In the genomic region with DNA sequence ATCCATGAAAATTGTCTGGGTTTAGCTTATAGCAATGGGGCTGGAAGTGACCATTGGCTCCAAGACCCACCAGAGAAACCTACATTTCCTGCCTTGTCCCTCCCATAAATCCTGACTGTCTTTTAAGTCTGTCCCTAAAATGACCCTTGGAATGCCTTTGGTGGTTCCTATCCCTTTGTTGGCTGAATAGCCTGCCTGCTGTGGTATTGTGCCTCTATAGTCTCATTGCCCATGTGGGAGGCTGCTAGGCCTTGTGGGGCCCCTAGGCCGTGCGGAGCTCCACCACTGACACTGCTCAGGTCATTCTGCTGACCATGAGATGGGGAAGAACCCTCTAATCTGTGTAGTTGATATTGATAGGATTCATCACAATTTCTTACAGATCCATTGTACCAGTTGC, we compare ENCODE assay signal across 17 cellular contexts. TPM values are rescaled to one million over a fixed set of nuclear protein-coding genes. Genes with fewer than 3 reads are reported as not detected.
A peak's percentile ranks its signal among the peaks of the same experiment; 100 is the strongest.
DNase-seq lines count a peak whose midpoint lies in the region; ATAC-seq and TF ChIP-seq lines count a peak whose summit lies in the region.
"Had no signal": no experiment of that assay in that cellular context is flagged by ENCODE, and none has a peak within 500 bp of the region (broad histone marks: within the 10 kb centered on the region; RNA-seq: fewer than 3 reads in every experiment).

No MANE protein-coding gene starts in this region.

- no peak for TF ChIP-seq CTCF in tibial artery (IDR thresholded peaks at IDR 0.05)
- no peak for TF ChIP-seq CTCF in HFFc6 (IDR thresholded peaks at IDR 0.05)

- H3K27ac Mint-ChIP-seq in HFFc6: no peak overlapping the region
- H3K27ac Mint-ChIP-seq: CD4-positive, CD25-positive, alpha-beta regulatory T cell had no signal

- H3K27ac ChIP-seq in tibial artery: peak overlapping the region; percentile 25 to 46

- no peak overlapping the region for H3K9ac ChIP-seq in NT2/D1 (ENCODE audit: insufficient read length, low read depth)

- H3K4me3 ChIP-seq in NT2/D1 (ENCODE audit: insufficient read length, low read depth) (no peak overlapping the region), tibial artery (no peak overlapping the region)

- intact Hi-C loops in tibial artery (cut with DNase I; ENCODE audit: low total_unique reads): no loop called here

- no peaks in the 10 kb centered on the region for H3K4me1 Mint-ChIP-seq in HFFc6 (ENCODE audit: low read depth)
- H3K4me1 Mint-ChIP-seq: CD4-positive, CD25-positive, alpha-beta regulatory T cell had no signal

- H3K9me3 Mint-ChIP-seq in HFFc6: peaks cover 25% of the 10 kb centered on the region

- peaks cover 31% of the 10 kb centered on the region for H3K9me3 ChIP-seq in NT2/D1 (ENCODE audit: insufficient read depth, low read length)
- H3K9me3 ChIP-seq in tibial artery: peaks cover 0 to 3% (median 0%) of the 10 kb centered on the region in 3 donors

- DNase-seq in NT2/D1 (ENCODE audit: low read depth, low spot score): peak; percentile 18
- peak; percentile 14 for DNase-seq in dedifferentiated amniotic fluid mesenchymal stem cell (ENCODE audit: extremely low spot score)
- peak; percentile 41 for DNase-seq in iPS-NIHi7 (ENCODE audit: extremely low spot score)
- no peak for DNase-seq in tibial artery
- DNase-seq in stimulated activated CD4-positive, alpha-beta T cell treated with anti-CD3 and anti-CD28 coated beads, Interleukin-4, amount 100 ng/mL, for 1 hour: no peak
- no peak for DNase-seq in HFFc6
- DNase-seq: CD4-positive, CD25-positive, alpha-beta regulatory T cell; DMS79; NCI-H1417; NCI-H1694 treated with DMSO at 0.1 percent for 48 hours; NCI-H446 treated with DMSO at 0.1 percent for 48 hours; NCI-H526 treated with DMSO at 0.1 percent for 48 hours; Right ventricle myocardium superior had no signal

- H3K36me3 Mint-ChIP-seq in HFFc6 (ENCODE audit: low read depth): no peaks in the 10 kb centered on the region
- H3K36me3 Mint-ChIP-seq: CD4-positive, CD25-positive, alpha-beta regulatory T cell had no signal

- no peaks in the 10 kb centered on the region for H3K36me3 ChIP-seq in NT2/D1 (ENCODE audit: insufficient read depth, insufficient read length, low read length)
- no peaks in the 10 kb centered on the region for H3K36me3 ChIP-seq in tibial artery

- H3K27me3 Mint-ChIP-seq in HFFc6 (ENCODE audit: insufficient read depth): no peaks in the 10 kb centered on the region
- H3K27me3 Mint-ChIP-seq: CD4-positive, CD25-positive, alpha-beta regulatory T cell had no signal

- H3K4me3 Mint-ChIP-seq in HFFc6: no peak overlapping the region
- H3K4me3 Mint-ChIP-seq: CD4-positive, CD25-positive, alpha-beta regulatory T cell had no signal

- no peaks in the 10 kb centered on the region for H3K4me1 ChIP-seq in NT2/D1 (ENCODE audit: insufficient read depth, insufficient read length)
- H3K4me1 ChIP-seq in tibial artery: peaks cover 0 to 32% (median 3%) of the 10 kb centered on the region in 4 donors

- no peak for ATAC-seq in HG03196 (IDR thresholded peaks at IDR 0.05; ENCODE audit: unreplicated experiment)
- ATAC-seq: HCT116 had no signal

- no peaks in the 10 kb centered on the region for H3K27me3 ChIP-seq in NT2/D1 (ENCODE audit: insufficient read depth, insufficient read length)
- H3K27me3 ChIP-seq in tibial artery: no peaks in the 10 kb centered on the region

RNA-seq across cellular contexts. Expression of gene SCP2D1, which starts 43.3 kb away (rescaled TPM):
- total RNA-seq in HFFc6 (2021; fragmentation: NEBNext Ultra II Directional; extraction: Animal tissue kit (Norgen Biotek cat#: 25700)): not detected
- total RNA-seq: CD4-positive, CD25-positive, alpha-beta regulatory T cell; M059J; Right ventricle myocardium superior; SK-MEL-5 had no signal

Comparison
In these comparisons a context has a peak if more than half of its experiments do, and no peak if none do; other contexts are left out.
1. DNase-seq: peak in NT2/D1 (single experiment), dedifferentiated amniotic fluid mesenchymal stem cell (single experiment) and iPS-NIHi7 (single experiment); none in tibial artery (0 of 2), stimulated activated CD4-positive, alpha-beta T cell treated with anti-CD3 and anti-CD28 coated beads, Interleukin-4, amount 100 ng/mL, for 1 hour (single experiment) and HFFc6 (single experiment).